23 cellular contexts compared by ENCODE assay signal in the genomic region with DNA sequence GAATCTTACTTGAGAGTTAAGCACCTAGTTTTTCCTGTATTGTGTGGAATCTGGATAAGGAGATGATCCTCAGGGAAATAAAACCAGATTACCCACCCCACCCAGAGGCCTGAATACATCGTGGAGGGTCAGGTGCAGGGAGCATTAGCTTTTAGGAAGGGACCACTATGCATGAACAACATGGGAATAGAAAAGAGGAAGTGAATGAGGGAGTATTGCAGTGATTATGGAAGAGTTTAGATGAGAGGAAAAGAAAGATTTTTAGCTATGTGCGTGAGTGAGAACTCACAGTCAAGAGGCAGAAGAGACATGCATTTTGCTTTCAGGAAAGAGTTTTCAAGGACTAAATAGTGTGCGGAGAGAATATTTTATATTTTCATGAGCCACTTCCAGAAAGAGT.
DNase-seq lines count a peak whose midpoint lies in the region; ATAC-seq, FAIRE-seq and TF ChIP-seq lines count a peak whose summit lies in the region.
"Had no signal": no experiment of that assay in that cellular context is flagged by ENCODE, and none has a peak within 500 bp of the region (broad histone marks: within the 10 kb centered on the region; RNA-seq: fewer than 3 reads in every experiment).

No MANE protein-coding gene starts in this region.

- H3K27me3 Mint-ChIP-seq in astrocyte (ENCODE audit: low read depth, unreplicated experiment), result no peaks in the 10 kb centered on the region
- no peaks in the 10 kb centered on the region for H3K27me3 Mint-ChIP-seq in activated naive CD8-positive, alpha-beta T cell treated with anti-CD3 and anti-CD28 coated beads, Interleukin-2, amount 50 U/mL, for 24 hours
- H3K27me3 Mint-ChIP-seq: CD4-positive, alpha-beta T cell had no signal

- H3K27ac ChIP-seq in astrocyte (ENCODE audit: low read depth, low read length) (no peak overlapping the region), K562 (ENCODE audit: extremely low read depth, low read depth, low read length) (no peak overlapping the region)
- H3K27ac ChIP-seq: BLaER1 treated with 17β-estradiol and CSF1 and Interleukin-3, amounts not matched to agents 10 nM and 100 nM; C4-2B had no signal

- H3K27ac Mint-ChIP-seq in astrocyte (ENCODE audit: unreplicated experiment), result no peak overlapping the region
- H3K27ac Mint-ChIP-seq in activated naive CD8-positive, alpha-beta T cell treated with anti-CD3 and anti-CD28 coated beads, Interleukin-2, amount 50 U/mL, for 24 hours, result no peak overlapping the region
- H3K27ac Mint-ChIP-seq: B cell; CD4-positive, alpha-beta T cell; CD8-positive, alpha-beta T cell had no signal

- H3K4me1 ChIP-seq in astrocyte (ENCODE audit: insufficient read depth, low read length) (no peaks in the 10 kb centered on the region), K562 (replicated peaks in 1 of 2; ENCODE audit: control insufficient read depth in 2 of 2, insufficient read depth in 2 of 2, low read length in 2 of 2) (no peaks in the 10 kb centered on the region)
- H3K4me1 ChIP-seq: BLaER1 treated with 17β-estradiol and CSF1 and Interleukin-3, amounts not matched to agents 10 nM and 100 nM; Caco-2 had no signal

- no peaks in the 10 kb centered on the region for H3K9me3 Mint-ChIP-seq in astrocyte (ENCODE audit: unreplicated experiment)
- no peaks in the 10 kb centered on the region for H3K9me3 Mint-ChIP-seq in activated naive CD8-positive, alpha-beta T cell treated with anti-CD3 and anti-CD28 coated beads, Interleukin-2, amount 50 U/mL, for 24 hours
- H3K9me3 Mint-ChIP-seq: CD4-positive, alpha-beta T cell; CD8-positive, alpha-beta T cell had no signal

- ATAC-seq in K562, result no peak
- no peak for ATAC-seq in activated naive CD8-positive, alpha-beta T cell treated with anti-CD3 and anti-CD28 coated beads, Interleukin-2, amount 50 U/mL, for 24 hours
- ATAC-seq: CD8-positive, alpha-beta T cell had no signal

- H3K4me3 Mint-ChIP-seq in astrocyte (ENCODE audit: unreplicated experiment), result no peak overlapping the region
- no peak overlapping the region for H3K4me3 Mint-ChIP-seq in activated naive CD8-positive, alpha-beta T cell treated with anti-CD3 and anti-CD28 coated beads, Interleukin-2, amount 50 U/mL, for 24 hours
- H3K4me3 Mint-ChIP-seq: B cell; CD4-positive, alpha-beta T cell; CD8-positive, alpha-beta T cell had no signal

- H3K4me1 Mint-ChIP-seq in astrocyte (ENCODE audit: low read depth, unreplicated experiment), result no peaks in the 10 kb centered on the region
- peaks cover 3% of the 10 kb centered on the region for H3K4me1 Mint-ChIP-seq in activated naive CD8-positive, alpha-beta T cell treated with anti-CD3 and anti-CD28 coated beads, Interleukin-2, amount 50 U/mL, for 24 hours

- H3K79me2 ChIP-seq in astrocyte (ENCODE audit: insufficient read depth, low read length) (no peaks in the 10 kb centered on the region), K562 (ENCODE audit: control insufficient read depth, insufficient read depth, low read length) (no peaks in the 10 kb centered on the region)

- DNase-seq in NOMO-1 treated with DMSO at 0.1 percent for 48 hours (lab: John Stamatoyannopoulos, UW; ENCODE audit: unreplicated experiment) (peak; percentile 19), NOMO-1 treated with dmso at 0.1 percent for 144 hours (lab: John Stamatoyannopoulos, UW; ENCODE audit: unreplicated experiment) (no peak), KBM-7 (peak; percentile 17), astrocyte (ENCODE audit: low read depth) (no peak), K562 (ENCODE audit: extremely low read depth in 1 of 4, low spot score in 3 of 4) (no peak), NCI-H2029 (lab: John Stamatoyannopoulos, UW) (no peak), HPDE6-E6E7 (ENCODE audit: extremely low spot score) (no peak)
- no peak for DNase-seq in activated naive CD8-positive, alpha-beta T cell treated with anti-CD3 and anti-CD28 coated beads, Interleukin-2, amount 50 U/mL, for 24 hours
- DNase-seq: 8988T; AML-193; Caco-2; Calu3; CD4-positive, alpha-beta T cell; CD8-positive, alpha-beta T cell; DMS79 treated with DMSO at 0.1 percent for 48 hours; GF-D8 had no signal

- no peaks in the 10 kb centered on the region for H3K27me3 ChIP-seq in astrocyte (ENCODE audit: insufficient read depth, low read length)
- H3K27me3 ChIP-seq in K562 (ENCODE audit: control insufficient read depth in 2 of 2, insufficient read depth in 2 of 2, low read length in 2 of 2), result no peaks in the 10 kb centered on the region

- H3K4me2 ChIP-seq in astrocyte (ENCODE audit: low read length) (no peak overlapping the region), K562 (ENCODE audit: insufficient read depth, low read length) (no peak overlapping the region)
- H3K4me2 ChIP-seq: BLaER1 treated with 17β-estradiol and CSF1 and Interleukin-3, amounts not matched to agents 10 nM and 100 nM had no signal

- in situ Hi-C loops in KBM-7 (cut with MboI; ENCODE audit: low pct_unique_long_range_greater_than_20kb, low sequenced_read_pairs) (no loop called here), K562 (cut with MboI) (loop anchor here (25.0 kb wide), 2 partner anchors 260 to 665 kb away; no protein-coding TSS in a partner anchor)

- H3K4me3 ChIP-seq in astrocyte (ENCODE audit: insufficient read depth, low read depth, low read length) (no peak overlapping the region), K562 (no peak overlapping the region)
- H3K4me3 ChIP-seq: BLaER1 treated with 17β-estradiol and CSF1 and Interleukin-3, amounts not matched to agents 10 nM and 100 nM had no signal

- H3K9ac ChIP-seq in astrocyte (ENCODE audit: low read length), result no peak overlapping the region
- H3K9ac ChIP-seq in K562 (ENCODE audit: insufficient read depth in 1 of 2, low read depth in 2 of 2, low read length in 2 of 2), result no peak overlapping the region
- H3K9ac ChIP-seq: BLaER1 treated with 17β-estradiol and CSF1 and Interleukin-3, amounts not matched to agents 10 nM and 100 nM had no signal

- CTCF ChIA-PET in K562 (lab: Yijun Ruan, JAX; ENCODE audit: low intra/inter-chr PET ratio), result no interaction called here

- WGBS in K562 (ENCODE audit: insufficient coverage, low coverage, missing lambda C conversion rate), result 5% methylated on average over 3 of the region's 3 CpGs

- no peaks in the 10 kb centered on the region for H4K20me1 ChIP-seq in astrocyte (ENCODE audit: insufficient read depth, low read length)
- no peaks in the 10 kb centered on the region for H4K20me1 ChIP-seq in K562 (replicated peaks; ENCODE audit: control insufficient read depth, insufficient read depth, low read length)
- H4K20me1 ChIP-seq: BLaER1 treated with 17β-estradiol and CSF1 and Interleukin-3, amounts not matched to agents 10 nM and 100 nM had no signal

- TF ChIP-seq POLR2A in K562 (conservative IDR thresholded peaks at IDR 0.05), result no peak

- peak; percentile 5 for FAIRE-seq in astrocyte (lab: Jason Lieb, UNC)
- no peak for FAIRE-seq in K562 (lab: Jason Lieb, UNC)
- FAIRE-seq: A204.1, D721Med, G401.6, GM19239 had no signal

- no peaks in the 10 kb centered on the region for H3K9me1 ChIP-seq in K562 (ENCODE audit: control insufficient read depth, insufficient read depth, low read length)

- H3K9me3 ChIP-seq in astrocyte (ENCODE audit: insufficient read depth, low read depth, low read length), result no peaks in the 10 kb centered on the region
- H3K9me3 ChIP-seq in K562 (replicated peaks; ENCODE audit: control insufficient read depth, insufficient read depth, low read depth, low read length), result no peaks in the 10 kb centered on the region
- H3K9me3 ChIP-seq: Caco-2 had no signal

- intact Hi-C loops in K562 (cut with micrococcal nuclease), result no loop called here

- H3K36me3 ChIP-seq in astrocyte (ENCODE audit: insufficient read depth, low read length) (no peaks in the 10 kb centered on the region), K562 (ENCODE audit: control insufficient read depth, insufficient read depth, low read length) (no peaks in the 10 kb centered on the region)
- H3K36me3 ChIP-seq: BLaER1 treated with 17β-estradiol and CSF1 and Interleukin-3, amounts not matched to agents 10 nM and 100 nM had no signal

- no peaks in the 10 kb centered on the region for H3K36me3 Mint-ChIP-seq in astrocyte (ENCODE audit: low read depth, unreplicated experiment)
- no peaks in the 10 kb centered on the region for H3K36me3 Mint-ChIP-seq in activated naive CD8-positive, alpha-beta T cell treated with anti-CD3 and anti-CD28 coated beads, Interleukin-2, amount 50 U/mL, for 24 hours (ENCODE audit: low read depth)
- H3K36me3 Mint-ChIP-seq: CD8-positive, alpha-beta T cell had no signal

- H2AFZ ChIP-seq in astrocyte (ENCODE audit: low read depth, low read length) (no peak overlapping the region), K562 (ENCODE audit: low read depth, low read length) (no peak overlapping the region)

- no TSS peak for BruUV-seq in K562 (replicated peaks; lab: Mats Ljungman, UMichigan)

- TF ChIP-seq CTCF in astrocyte (IDR thresholded peaks at IDR 0.05; ENCODE audit: insufficient read depth, low read depth, low read length), result no peak
- no peak for TF ChIP-seq CTCF in K562 (IDR thresholded peaks at IDR 0.05 in 2 of 3, conservative IDR thresholded peaks at IDR 0.05 in 1 of 3; ENCODE audit: insufficient read depth in 2 of 3, low read depth in 1 of 3, low read length in 3 of 3)

- TF ChIP-seq EP300 in K562 (IDR thresholded peaks at IDR 0.05; ENCODE audit: low read length), result no peak

- no peak for TF ChIP-seq RAD21 in K562 (CRISPR knock-in tag; conservative IDR thresholded peaks at IDR 0.05 in 1 of 2, IDR thresholded peaks at IDR 0.05 in 1 of 2)

- POLR2A ChIA-PET in K562 (lab: Yijun Ruan, JAX), result no interaction called here

TF ChIP-seq in K562, 482 proteins besides CTCF, POLR2A, EP300 and RAD21 (continues in another document):
- peak; percentile 85 for TF ChIP-seq SPI1 (IDR thresholded peaks at IDR 0.05; ENCODE audit: borderline replicate concordance, low read depth, low read length)
- TF ChIP-seq ZNF23 (CRISPR knock-in tag; IDR thresholded peaks at IDR 0.05), result no peak

Comparison
In these comparisons a context has a peak if more than half of its experiments do, and no peak if none do; other contexts are left out.
1. DNase-seq: peak in NOMO-1 treated with DMSO at 0.1 percent for 48 hours (single experiment) and KBM-7 (single experiment); none in NOMO-1 treated with dmso at 0.1 percent for 144 hours (single experiment), astrocyte (single experiment), K562 (0 of 4), NCI-H2029 (single experiment), HPDE6-E6E7 (single experiment) and activated naive CD8-positive, alpha-beta T cell treated with anti-CD3 and anti-CD28 coated beads, Interleukin-2, amount 50 U/mL, for 24 hours (single experiment).